ENCODE assay signal across 8 cellular contexts in genomic region chr14:81534510-81535074, GRCh38. TPM values are rescaled to one million over a fixed set of nuclear protein-coding genes. Genes with fewer than 3 reads are reported as not detected.
DNase-seq lines count a peak whose midpoint lies in the region; ATAC-seq and TF ChIP-seq lines count a peak whose summit lies in the region.

No MANE protein-coding gene starts in this region.

- peak overlapping the region; percentile 75 for H2AFZ ChIP-seq in neuronal stem cell (ENCODE audit: low read length)

- no peaks in the 10 kb centered on the region for H3K36me3 ChIP-seq in CD8-positive, alpha-beta memory T cell (ENCODE audit: insufficient read depth, low read length)
- H3K36me3 ChIP-seq in neuronal stem cell (replicated peaks in 1 of 2; ENCODE audit: control insufficient read depth in 2 of 2, insufficient read depth in 2 of 2, low read length in 2 of 2) (no peaks in the 10 kb centered on the region), gastroesophageal sphincter (peaks cover 0 to 5% of the 10 kb centered on the region in 2 donors)

- no peak overlapping the region for H3K4me2 ChIP-seq in neuronal stem cell (ENCODE audit: insufficient read depth, low read length, poor library complexity, severe bottlenecking)

- POLR2A ChIA-PET in CD8-positive, alpha-beta memory T cell (lab: Charles Lee), result no interaction called here

- CTCF ChIA-PET in CD8-positive, alpha-beta memory T cell (lab: Charles Lee), result interaction anchor here (0.6 kb wide), 1 partner anchor 342 kb away, joined by 3 read pairs; no protein-coding TSS in a partner anchor

- peaks cover 49 to 62% (median 58%) of the 10 kb centered on the region in 3 donors for H3K4me1 Mint-ChIP-seq in CD8-positive, alpha-beta memory T cell
- peaks cover 24 to 46% (median 40%) of the 10 kb centered on the region in 3 donors for H3K4me1 Mint-ChIP-seq in IgD-negative memory B cell
- H3K4me1 Mint-ChIP-seq in brain, result peaks cover 49% of the 10 kb centered on the region

- peak overlapping the region; percentile 29 to 97 (median 64) for H3K27ac Mint-ChIP-seq in CD8-positive, alpha-beta memory T cell
- H3K27ac Mint-ChIP-seq in IgD-negative memory B cell (peak overlapping the region; percentile 14 to 77 (median 34)), brain (peak overlapping the region in 3 of 5 experiments; percentile 59 to 93 (median 90))

- H3K4me1 ChIP-seq in CD8-positive, alpha-beta memory T cell (ENCODE audit: insufficient read depth, low read length), result peaks cover 44% of the 10 kb centered on the region
- H3K4me1 ChIP-seq in neuronal stem cell (ENCODE audit: control insufficient read depth in 2 of 2, insufficient read depth in 1 of 2, low read depth in 1 of 2, low read length in 2 of 2) (no peaks in the 10 kb centered on the region), gastroesophageal sphincter (peaks cover 11 to 42% (median 16%) of the 10 kb centered on the region in 3 donors)

- TF ChIP-seq CTCF in brain (conservative IDR thresholded peaks at IDR 0.05), result no peak
- TF ChIP-seq CTCF in gastroesophageal sphincter (IDR thresholded peaks at IDR 0.05), result no peak

- H2AK5ac ChIP-seq in neuronal stem cell (ENCODE audit: low read depth, low read length), result no peak overlapping the region

- H3K18ac ChIP-seq in neuronal stem cell (ENCODE audit: low read length), result no peak overlapping the region

- no peaks in the 10 kb centered on the region for H3K27me3 ChIP-seq in CD8-positive, alpha-beta memory T cell (ENCODE audit: insufficient read depth, low read length, poor library complexity, severe bottlenecking)
- H3K27me3 ChIP-seq in neuronal stem cell (ENCODE audit: control insufficient read depth in 3 of 3, insufficient read depth in 3 of 3, low read depth in 1 of 3, low read length in 3 of 3) (no peaks in the 10 kb centered on the region), gastroesophageal sphincter (no peaks in the 10 kb centered on the region)

- no peak for TF ChIP-seq POLR2A in gastroesophageal sphincter (IDR thresholded peaks at IDR 0.05)

- no peak for TF ChIP-seq EP300 in gastroesophageal sphincter (IDR thresholded peaks at IDR 0.05)

- ATAC-seq in HG03521 (IDR thresholded peaks at IDR 0.05; ENCODE audit: unreplicated experiment), result no peak
- no peak for ATAC-seq in gastroesophageal sphincter
- no peak for ATAC-seq in GM19395 (IDR thresholded peaks at IDR 0.05; ENCODE audit: unreplicated experiment)

- peaks cover 1 to 18% (median 6%) of the 10 kb centered on the region in 3 donors for H3K36me3 Mint-ChIP-seq in CD8-positive, alpha-beta memory T cell
- H3K36me3 Mint-ChIP-seq in IgD-negative memory B cell (peaks cover 4% of the 10 kb centered on the region), brain (no peaks in the 10 kb centered on the region)

- H3K23ac ChIP-seq in neuronal stem cell (ENCODE audit: low read depth, low read length, poor library complexity), result no peak overlapping the region

- H3K9ac ChIP-seq in neuronal stem cell (ENCODE audit: low read depth, low read length, poor library complexity), result no peak overlapping the region

- no peak overlapping the region for H2BK15ac ChIP-seq in neuronal stem cell (ENCODE audit: low read length)

- H2BK5ac ChIP-seq in neuronal stem cell (ENCODE audit: low read length), result no peak overlapping the region

- no peak overlapping the region for H3K27ac ChIP-seq in CD8-positive, alpha-beta memory T cell (ENCODE audit: low read depth, low read length)
- H3K27ac ChIP-seq in neuronal stem cell (replicated peaks; ENCODE audit: low read length) (no peak overlapping the region), gastroesophageal sphincter (no peak overlapping the region)

- H2BK120ac ChIP-seq in neuronal stem cell (ENCODE audit: low read depth, low read length), result no peak overlapping the region

- H3K79me1 ChIP-seq in neuronal stem cell (ENCODE audit: low read depth, low read length), result no peaks in the 10 kb centered on the region

- peak overlapping the region in 6 of 7 donors; percentile 8 to 98 (median 52) for H3K4me3 Mint-ChIP-seq in CD8-positive, alpha-beta memory T cell
- H3K4me3 Mint-ChIP-seq in IgD-negative memory B cell (peak overlapping the region; percentile 72 to 99 (median 97)), brain (peak overlapping the region; percentile 77 to 97 (median 95))

- H4K91ac ChIP-seq in neuronal stem cell (ENCODE audit: low read depth, low read length, poor library complexity), result no peak overlapping the region

- no peak for DNase-seq in CD8-positive, alpha-beta memory T cell
- no peak for DNase-seq in neuronal stem cell (ENCODE audit: low spot score)
- DNase-seq in SKM-1 treated with dmso at 0.1 percent for 144 hours (lab: John Stamatoyannopoulos, UW; ENCODE audit: unreplicated experiment), result no peak

- no CpG with 5 or more reads among the region's 8 CpGs for WGBS in neuronal stem cell (ENCODE audit: extremely low coverage in 2 of 2, insufficient read length in 2 of 2, insufficient replicate concordance in 1 of 2), 2 donors
- 92 to 93% methylated on average over 8 of the region's 8 CpGs for WGBS in gastroesophageal sphincter (ENCODE audit: low coverage in 1 of 2), 2 donors

- peaks cover 0 to 10% (median 6%) of the 10 kb centered on the region in 5 donors for H3K9me3 Mint-ChIP-seq in CD8-positive, alpha-beta memory T cell
- peaks cover 0 to 5% (median 0%) of the 10 kb centered on the region in 3 donors for H3K9me3 Mint-ChIP-seq in IgD-negative memory B cell
- peaks cover 0 to 8% (median 5%) of the 10 kb centered on the region in 5 experiments for H3K9me3 Mint-ChIP-seq in brain

- no peaks in the 10 kb centered on the region for H3K9me3 ChIP-seq in CD8-positive, alpha-beta memory T cell (ENCODE audit: low read length)
- no peaks in the 10 kb centered on the region for H3K9me3 ChIP-seq in neuronal stem cell (replicated peaks in 1 of 2; ENCODE audit: control insufficient read depth in 2 of 2, insufficient read depth in 1 of 2, low read depth in 1 of 2, low read length in 2 of 2)
- H3K9me3 ChIP-seq in gastroesophageal sphincter, result no peaks in the 10 kb centered on the region

- H3K4ac ChIP-seq in neuronal stem cell (ENCODE audit: low read length), result no peak overlapping the region

- no peak overlapping the region for H2BK12ac ChIP-seq in neuronal stem cell (ENCODE audit: low read length)

- peak overlapping the region; percentile 26 for H3K4me3 ChIP-seq in CD8-positive, alpha-beta memory T cell (ENCODE audit: low read length)
- peak overlapping the region in 1 of 2 donors; percentile 7 for H3K4me3 ChIP-seq in neuronal stem cell (ENCODE audit: low read length in 2 of 2)
- H3K4me3 ChIP-seq in gastroesophageal sphincter, result peak overlapping the region in 1 of 2 donors; percentile 83

- no peak overlapping the region for H3K14ac ChIP-seq in neuronal stem cell (ENCODE audit: low read length)

- peaks cover 6 to 19% of the 10 kb centered on the region in 2 donors for H3K27me3 Mint-ChIP-seq in CD8-positive, alpha-beta memory T cell
- H3K27me3 Mint-ChIP-seq in IgD-negative memory B cell (no peaks in the 10 kb centered on the region), brain (peaks cover 21% of the 10 kb centered on the region)

- H4K8ac ChIP-seq in neuronal stem cell (ENCODE audit: low read depth, low read length), result no peak overlapping the region

RNA-seq across cellular contexts. Expression of gene SEL1L, which starts 0.9 kb away (rescaled TPM):
- 10 to 100 TPM; 61.4 to 64.8 TPM for total RNA-seq in CD8-positive, alpha-beta memory T cell
- polyA plus RNA-seq in CD8-positive, alpha-beta memory T cell, result 21.7 TPM
- polyA plus RNA-seq in IgD-negative memory B cell, result 16.5 TPM
- 14.9 TPM for polyA plus RNA-seq in brain (ENCODE audit: insufficient read depth, low read depth, low replicate concordance)
- 13.0 TPM for polyA plus RNA-seq in neuronal stem cell (2013, experiment 1 of 2)
- polyA plus RNA-seq in neuronal stem cell (2013, experiment 2 of 2), result 13.3 TPM
- 10 to 100 TPM; 53.7 to 82.8 (median 71.6) TPM for total RNA-seq in gastroesophageal sphincter

Comparison
In these comparisons a context has a peak if more than half of its experiments do, and no peak if none do; other contexts are left out.
1. H3K27ac Mint-ChIP-seq: peak in every context shown above with its lines; median percentile 90 in brain; 64 in CD8-positive, alpha-beta memory T cell; 34 in IgD-negative memory B cell.